ENCODE assay signal across 8 cellular contexts in the genomic region with DNA sequence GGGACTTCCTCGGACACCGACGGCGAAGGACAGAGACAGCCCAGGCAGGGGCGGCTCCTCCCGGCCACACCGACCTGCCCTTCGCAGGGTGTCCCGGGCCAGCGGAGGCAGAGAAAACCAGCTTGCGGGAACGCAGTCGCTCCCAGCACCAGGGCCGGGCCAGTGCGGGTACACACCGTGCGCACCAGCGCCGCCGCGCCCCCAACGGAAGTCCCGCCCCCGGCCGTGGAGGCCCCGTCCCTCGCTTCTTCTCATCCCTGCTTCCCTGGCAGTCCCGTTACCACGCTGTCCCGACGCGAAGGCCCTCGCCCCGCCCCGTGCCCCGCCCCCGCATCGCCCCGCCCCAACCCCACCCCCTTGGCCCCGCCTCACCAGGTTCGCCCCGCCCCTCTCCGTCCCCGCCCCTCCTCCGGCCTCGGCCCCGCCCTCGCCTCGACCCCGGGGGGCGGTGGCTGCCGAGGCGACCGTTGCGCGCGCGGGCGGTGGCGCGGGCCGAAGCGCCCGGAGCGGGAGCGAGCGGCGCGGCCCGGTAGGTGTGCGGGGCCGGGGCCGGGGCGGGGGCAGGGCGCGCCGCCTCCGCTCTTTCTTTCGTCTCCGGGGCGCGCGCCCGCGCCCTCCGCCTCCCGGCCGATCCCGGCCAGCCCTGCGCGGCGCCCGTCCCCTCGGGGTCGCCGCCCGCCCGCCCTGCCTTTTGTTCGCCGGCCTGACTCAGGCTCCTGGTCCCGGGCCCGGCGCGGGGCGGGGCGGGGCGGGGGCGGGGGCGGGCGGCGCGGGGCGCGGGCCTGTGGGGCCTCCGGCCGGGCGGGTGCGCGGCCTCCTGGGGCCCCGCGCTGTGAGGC. TPM values are rescaled to one million over a fixed set of nuclear protein-coding genes. Genes with fewer than 3 reads are reported as not detected.
DNase-seq lines count a peak whose midpoint lies in the region; ATAC-seq and TF ChIP-seq lines count a peak whose summit lies in the region.

A gene with protein sequence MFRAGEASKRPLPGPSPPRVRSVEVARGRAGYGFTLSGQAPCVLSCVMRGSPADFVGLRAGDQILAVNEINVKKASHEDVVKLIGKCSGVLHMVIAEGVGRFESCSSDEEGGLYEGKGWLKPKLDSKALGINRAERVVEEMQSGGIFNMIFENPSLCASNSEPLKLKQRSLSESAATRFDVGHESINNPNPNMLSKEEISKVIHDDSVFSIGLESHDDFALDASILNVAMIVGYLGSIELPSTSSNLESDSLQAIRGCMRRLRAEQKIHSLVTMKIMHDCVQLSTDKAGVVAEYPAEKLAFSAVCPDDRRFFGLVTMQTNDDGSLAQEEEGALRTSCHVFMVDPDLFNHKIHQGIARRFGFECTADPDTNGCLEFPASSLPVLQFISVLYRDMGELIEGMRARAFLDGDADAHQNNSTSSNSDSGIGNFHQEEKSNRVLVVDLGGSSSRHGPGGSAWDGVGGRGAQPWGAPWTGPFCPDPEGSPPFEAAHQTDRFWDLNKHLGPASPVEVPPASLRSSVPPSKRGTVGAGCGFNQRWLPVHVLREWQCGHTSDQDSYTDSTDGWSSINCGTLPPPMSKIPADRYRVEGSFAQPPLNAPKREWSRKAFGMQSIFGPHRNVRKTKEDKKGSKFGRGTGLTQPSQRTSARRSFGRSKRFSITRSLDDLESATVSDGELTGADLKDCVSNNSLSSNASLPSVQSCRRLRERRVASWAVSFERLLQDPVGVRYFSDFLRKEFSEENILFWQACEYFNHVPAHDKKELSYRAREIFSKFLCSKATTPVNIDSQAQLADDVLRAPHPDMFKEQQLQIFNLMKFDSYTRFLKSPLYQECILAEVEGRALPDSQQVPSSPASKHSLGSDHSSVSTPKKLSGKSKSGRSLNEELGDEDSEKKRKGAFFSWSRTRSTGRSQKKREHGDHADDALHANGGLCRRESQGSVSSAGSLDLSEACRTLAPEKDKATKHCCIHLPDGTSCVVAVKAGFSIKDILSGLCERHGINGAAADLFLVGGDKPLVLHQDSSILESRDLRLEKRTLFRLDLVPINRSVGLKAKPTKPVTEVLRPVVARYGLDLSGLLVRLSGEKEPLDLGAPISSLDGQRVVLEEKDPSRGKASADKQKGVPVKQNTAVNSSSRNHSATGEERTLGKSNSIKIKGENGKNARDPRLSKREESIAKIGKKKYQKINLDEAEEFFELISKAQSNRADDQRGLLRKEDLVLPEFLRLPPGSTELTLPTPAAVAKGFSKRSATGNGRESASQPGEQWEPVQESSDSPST (N-terminal part only) (plus strand): TSS at position 451 of the 839 bp plus-strand sequence. CDS start 23,150 bp downstream, outside the sequence.

- H3K4me3 Mint-ChIP-seq in activated naive CD8-positive, alpha-beta T cell treated with anti-CD3 and anti-CD28 coated beads for 36 hours, result peak within 1 kb of the TSS; percentile 91
- H3K4me3 Mint-ChIP-seq in glutamatergic neuron (ENCODE audit: unreplicated experiment), result peak within 1 kb of the TSS; percentile 99

- H3K9me2 ChIP-seq in HCT116 (ENCODE audit: insufficient read depth), result no peaks in the 10 kb centered on the region

- H3K36me3 Mint-ChIP-seq in activated naive CD8-positive, alpha-beta T cell treated with anti-CD3 and anti-CD28 coated beads for 36 hours, result no peaks in the 10 kb centered on the region
- no peaks in the 10 kb centered on the region for H3K36me3 Mint-ChIP-seq in glutamatergic neuron (ENCODE audit: unreplicated experiment)

- peaks cover 6% of the 10 kb centered on the region for H3K4me1 Mint-ChIP-seq in activated naive CD8-positive, alpha-beta T cell treated with anti-CD3 and anti-CD28 coated beads for 36 hours
- peaks cover 22% of the 10 kb centered on the region for H3K4me1 Mint-ChIP-seq in glutamatergic neuron (ENCODE audit: low read depth, unreplicated experiment)

- H2AFZ ChIP-seq in HCT116 (ENCODE audit: low read depth, low read length, poor library complexity, severe bottlenecking), result peak within 1 kb of the TSS; percentile 65
- H2AFZ ChIP-seq in osteoblast (ENCODE audit: low read length), result peak within 1 kb of the TSS; percentile 89

- TF ChIP-seq CTCF in HCT116 (IDR thresholded peaks at IDR 0.05 in 2 of 3, conservative IDR thresholded peaks at IDR 0.05 in 1 of 3; ENCODE audit: borderline replicate concordance in 1 of 3, insufficient read depth in 1 of 3, low read depth in 2 of 3, low read length in 2 of 3), result no peak
- no peak for TF ChIP-seq CTCF in glutamatergic neuron (IDR thresholded peaks at IDR 0.05; ENCODE audit: partially characterized antibody, unreplicated experiment)
- TF ChIP-seq CTCF in osteoblast (IDR thresholded peaks at IDR 0.05; ENCODE audit: extremely low read depth, low read depth, low read length), result no peak

- POLR2A ChIA-PET in HCT116 (lab: Charles Lee), result no interaction called here

- no peaks in the 10 kb centered on the region for H4K20me1 ChIP-seq in HCT116 (ENCODE audit: insufficient read depth)
- H4K20me1 ChIP-seq in osteoblast (ENCODE audit: insufficient read depth, low read length), result peaks cover 6% of the 10 kb centered on the region

- no peak for TF ChIP-seq RAD21 in HCT116 (IDR thresholded peaks at IDR 0.05; ENCODE audit: low read depth)

- H3K36me3 ChIP-seq in HCT116 (ENCODE audit: control insufficient read depth in 1 of 2, insufficient read depth in 2 of 2, low read length in 2 of 2) (no peaks in the 10 kb centered on the region), osteoblast (ENCODE audit: insufficient read depth, low read length) (no peaks in the 10 kb centered on the region)

- H3K4me2 ChIP-seq in HCT116 (ENCODE audit: low read length) (peak within 1 kb of the TSS; percentile 98), osteoblast (ENCODE audit: insufficient read depth, low read length) (peak within 1 kb of the TSS; percentile 95)

- no TSS peak for BruUV-seq in HCT116 (replicated peaks; lab: Mats Ljungman, UMichigan)

- peak within 1 kb of the TSS; percentile 77 for H3K9ac ChIP-seq in HCT116 (ENCODE audit: low read length)

- H3K9me3 ChIP-seq in HCT116 (ENCODE audit: control insufficient read depth in 1 of 2, insufficient read depth in 1 of 2, low read depth in 1 of 2, low read length in 2 of 2) (no peaks in the 10 kb centered on the region; a peak in 1 of 4 replicates), osteoblast (ENCODE audit: low read depth, low read length) (no peaks in the 10 kb centered on the region)

- CTCF ChIA-PET in HCT116 (lab: Charles Lee), result no interaction called here

- ATAC-seq in HCT116, result peak; percentile 94

- H3K27ac ChIP-seq in HCT116 (ENCODE audit: low read depth, low read length) (peak within 1 kb of the TSS; percentile 82), osteoblast (ENCODE audit: low read depth, low read length) (peak within 1 kb of the TSS; percentile 61), temporal lobe (ENCODE audit: low read depth, low read length) (peak within 1 kb of the TSS; percentile 87)

- no peaks in the 10 kb centered on the region for H3K27me3 ChIP-seq in HCT116 (ENCODE audit: insufficient read depth, low read length)
- H3K27me3 ChIP-seq in osteoblast (ENCODE audit: insufficient read depth, low read length), result peaks cover 3% of the 10 kb centered on the region

- H3K27me3 Mint-ChIP-seq in activated naive CD8-positive, alpha-beta T cell treated with anti-CD3 and anti-CD28 coated beads for 36 hours, result peaks cover 44% of the 10 kb centered on the region
- H3K27me3 Mint-ChIP-seq in glutamatergic neuron (ENCODE audit: unreplicated experiment), result peaks cover 19% of the 10 kb centered on the region

- H3K27ac Mint-ChIP-seq in activated naive CD8-positive, alpha-beta T cell treated with anti-CD3 and anti-CD28 coated beads for 36 hours, result no peak within 1 kb of the TSS
- peak within 1 kb of the TSS; percentile 99 for H3K27ac Mint-ChIP-seq in glutamatergic neuron (ENCODE audit: unreplicated experiment)

- intact Hi-C loops in HCT116 (cut with micrococcal nuclease), result no loop called here

- TF ChIP-seq POLR2A in HCT116 (IDR thresholded peaks at IDR 0.05; ENCODE audit: borderline replicate concordance, extremely low read depth, insufficient read depth, insufficient read length), result peak; percentile 50

- DNase-seq in EH (ENCODE audit: low read depth) (peak; percentile 93), HCT116 (ENCODE audit: low read depth, low spot score) (peak; percentile 26), MV-4-11 (lab: John Stamatoyannopoulos, UW) (peak; percentile 83), SKM-1 (lab: John Stamatoyannopoulos, UW; ENCODE audit: unreplicated experiment) (peak; percentile 87), glutamatergic neuron (peak; percentile 95), osteoblast (ENCODE audit: insufficient read length, low spot score, missing footprints) (peak; percentile 100)
- peak; percentile 89 for DNase-seq in activated naive CD8-positive, alpha-beta T cell treated with anti-CD3 and anti-CD28 coated beads for 36 hours

- RAD21 ChIA-PET in HCT116 (lab: Charles Lee; ENCODE audit: low non-redundant PET in 1 of 2, low total read pairs in 2 of 2, uncharacterized antibody in 2 of 2, unreplicated experiment in 2 of 2), result no interaction called here

- H3K9me3 Mint-ChIP-seq in activated naive CD8-positive, alpha-beta T cell treated with anti-CD3 and anti-CD28 coated beads for 36 hours, result peaks cover 5% of the 10 kb centered on the region
- peaks cover 13% of the 10 kb centered on the region for H3K9me3 Mint-ChIP-seq in glutamatergic neuron (ENCODE audit: unreplicated experiment)

- peak within 1 kb of the TSS; percentile 76 to 79 for H3K4me3 ChIP-seq in HCT116 (replicated peaks in 1 of 2; ENCODE audit: low read depth in 1 of 2, low read length in 2 of 2)
- H3K4me3 ChIP-seq in osteoblast (ENCODE audit: insufficient read depth, low read length), result peak within 1 kb of the TSS; percentile 79

- H3K4me1 ChIP-seq in HCT116 (ENCODE audit: control insufficient read depth in 1 of 2, insufficient read depth in 2 of 2, low read length in 2 of 2) (peaks cover 14 to 24% of the 10 kb centered on the region in 2 experiments), osteoblast (ENCODE audit: insufficient read depth, low read length) (peaks cover 17% of the 10 kb centered on the region)

- H3K79me2 ChIP-seq in HCT116 (ENCODE audit: insufficient read depth, low read length) (peaks cover 6% of the 10 kb centered on the region; the same call in 1 of the 2 replicates), osteoblast (ENCODE audit: insufficient read depth, low read length) (peaks cover 35% of the 10 kb centered on the region)

TF ChIP-seq in HCT116, 20 proteins besides CTCF, POLR2A, EP300 and RAD21 (continues in another document):
- TF ChIP-seq, protein P1, sequence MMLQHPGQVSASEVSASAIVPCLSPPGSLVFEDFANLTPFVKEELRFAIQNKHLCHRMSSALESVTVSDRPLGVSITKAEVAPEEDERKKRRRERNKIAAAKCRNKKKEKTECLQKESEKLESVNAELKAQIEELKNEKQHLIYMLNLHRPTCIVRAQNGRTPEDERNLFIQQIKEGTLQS (IDR thresholded peaks at IDR 0.05), result no peak
- TF ChIP-seq, protein P2, sequence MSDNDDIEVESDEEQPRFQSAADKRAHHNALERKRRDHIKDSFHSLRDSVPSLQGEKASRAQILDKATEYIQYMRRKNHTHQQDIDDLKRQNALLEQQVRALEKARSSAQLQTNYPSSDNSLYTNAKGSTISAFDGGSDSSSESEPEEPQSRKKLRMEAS (IDR thresholded peaks at IDR 0.05), result peak; percentile 83

RNA-seq across cellular contexts. Expression of the gene that starts here (rescaled TPM):
- total RNA-seq in HCT116 (2021; ENCODE audit: unreplicated experiment) (22.2 TPM), glutamatergic neuron (ENCODE audit: unreplicated experiment) (107 TPM), osteoblast (19.2 and 61.2 TPM in 2 replicates), temporal lobe (110 TPM)
- polyA plus RNA-seq in HCT116 (2012), result 17.5 and 28.1 TPM in 2 replicates
- total RNA-seq in activated naive CD8-positive, alpha-beta T cell treated with anti-CD3 and anti-CD28 coated beads for 36 hours, result 1 to 10 TPM; 1.7 to 2.9 TPM

Comparison
In these comparisons a context has a peak if more than half of its experiments do, and no peak if none do; other contexts are left out.
1. Peak in every context shown above with its lines: DNase-seq, ATAC-seq, H3K4me3 ChIP-seq and H3K27ac ChIP-seq.
2. DNase-seq: peak in every context shown above with its lines; median percentile 100 in osteoblast; 95 in glutamatergic neuron; 93 in EH; 89 in activated naive CD8-positive, alpha-beta T cell treated with anti-CD3 and anti-CD28 coated beads for 36 hours; 87 in SKM-1; 83 in MV-4-11; 26 in HCT116.